ENCODE assay signal across 1 cellular context in genomic region chr11:4025957-4026324, GRCh38.
TF ChIP-seq lines count a peak whose summit lies in the region.

No MANE protein-coding gene starts in this region.

TF ChIP-seq in SK-N-SH, 30 proteins besides CTCF, POLR2A, EP300 and RAD21 (continued from another document):
- peak; percentile 72 for TF ChIP-seq RCOR1 (IDR thresholded peaks at IDR 0.05; ENCODE audit: low read length)
- no peak for TF ChIP-seq MEF2A (IDR thresholded peaks at IDR 0.05; ENCODE audit: borderline replicate concordance, low read depth)
- TF ChIP-seq TCF12 (IDR thresholded peaks at IDR 0.05), result peak; percentile 77
- TF ChIP-seq NRF1 (IDR thresholded peaks at IDR 0.05; ENCODE audit: low read depth, low read length), result no peak
- TF ChIP-seq USF1 (IDR thresholded peaks at IDR 0.05; ENCODE audit: borderline replicate concordance, low read depth), result no peak
- TF ChIP-seq POLR2AphosphoS5 (IDR thresholded peaks at IDR 0.05; ENCODE audit: low read depth, low read length), result no peak
- TF ChIP-seq GATA2 (CRISPR knock-in tag; IDR thresholded peaks at IDR 0.05), result peak; percentile 77
- no peak for TF ChIP-seq YY1 (IDR thresholded peaks at IDR 0.05; ENCODE audit: low read depth)
- TF ChIP-seq EZH2phosphoT487 (IDR thresholded peaks at IDR 0.05; ENCODE audit: borderline replicate concordance, low read depth), result no peak
- no peak for TF ChIP-seq FOXM1 (IDR thresholded peaks at IDR 0.05; ENCODE audit: low read depth)
- no peak for TF ChIP-seq ZBTB33 (IDR thresholded peaks at IDR 0.05; ENCODE audit: borderline replicate concordance, low read depth)
- TF ChIP-seq CHD2 (IDR thresholded peaks at IDR 0.05; ENCODE audit: low read length, partially characterized antibody), result peak; percentile 31
- no peak for TF ChIP-seq REST (IDR thresholded peaks at IDR 0.05; ENCODE audit: low read depth, low read length)
- no peak for TF ChIP-seq RXRA (IDR thresholded peaks at IDR 0.05; ENCODE audit: borderline replicate concordance, low read depth)
- no peak for TF ChIP-seq RFX5 (IDR thresholded peaks at IDR 0.05; ENCODE audit: low read length)
- TF ChIP-seq GABPA (IDR thresholded peaks at IDR 0.05; ENCODE audit: low read depth), result no peak
- no peak for TF ChIP-seq MAX (IDR thresholded peaks at IDR 0.05; ENCODE audit: low read depth)
- TF ChIP-seq TEAD4 (IDR thresholded peaks at IDR 0.05; ENCODE audit: borderline replicate concordance, insufficient read depth), result 0 out of 2 replicates have a peak, but pooled peaks have one; percentile 10
- TF ChIP-seq SMC3 (IDR thresholded peaks at IDR 0.05; ENCODE audit: low read depth, low read length), result no peak
- TF ChIP-seq SIN3A (IDR thresholded peaks at IDR 0.05; ENCODE audit: borderline replicate concordance, low read depth, low read length), result no peak
- TF ChIP-seq NFIC (IDR thresholded peaks at IDR 0.05; ENCODE audit: borderline replicate concordance), result peak; percentile 19
- TF ChIP-seq TAF1 (IDR thresholded peaks at IDR 0.05; ENCODE audit: borderline replicate concordance, low read depth, low read length), result no peak
- TF ChIP-seq FOSL2 (IDR thresholded peaks at IDR 0.05; ENCODE audit: borderline replicate concordance, low read depth), result no peak
- 0 out of 2 replicates have a peak, but pooled peaks have one; percentile 14 for TF ChIP-seq MXI1 (IDR thresholded peaks at IDR 0.05; ENCODE audit: low read depth, low read length)
